In genomic region chr22:48780597-48781277, GRCh38 we compare ENCODE assay signal across 29 cellular contexts.
"Had no signal": no experiment of that assay in that cellular context is flagged by ENCODE, and none has a peak within 500 bp of the region (broad histone marks: within the 10 kb centered on the region; RNA-seq: fewer than 3 reads in every experiment).

No MANE protein-coding gene starts in this region.

- H3K4me3 ChIP-seq: esophagus squamous epithelium, stomach, thyroid gland, upper lobe of left lung, vagina had no signal

- H3K9ac ChIP-seq: SK-N-SH had no signal

- DNase-seq: activated CD4-positive, alpha-beta T cell treated with anti-CD3 and anti-CD28 coated beads, Interleukin-2, amount 50 U/mL, for 1 hour; activated CD4-positive, CD25-positive, alpha-beta regulatory T cell treated with anti-CD3 and anti-CD28 coated beads, Interleukin-2, amount 50 U/mL, for 72 hours; activated CD8-positive, alpha-beta memory T cell treated with anti-CD3 and anti-CD28 coated beads, Interleukin-2, amount 50 U/mL, for 4 hours; activated gamma-delta T cell treated with Interleukin-2 at 50 U/mL for 16 hours; activated naive CD4-positive, alpha-beta T cell treated with anti-CD3 and anti-CD28 coated beads, Interleukin-2, amount 50 U/mL, for 16 hours; activated T-cell treated with anti-CD3 and anti-CD28 coated beads, Interleukin-2, amount 50 U/mL, for 1 hour; amniotic stem cell; brain microvascular endothelial cell; caudate nucleus; esophagus squamous epithelium; kidney glomerular epithelial cell; naive B cell; SK-N-SH; small intestine; stimulated activated CD4-positive, alpha-beta T cell treated with anti-CD3 and anti-CD28 coated beads, Interleukin-4, amount 100 ng/mL, for 24 hours; stimulated activated CD8-positive, alpha-beta memory T cell treated with anti-CD3 and anti-CD28 coated beads, Interleukin-4, amount 100 ng/mL, for 48 hours; stomach; SW 1271; T-helper 9 cell; thyroid gland; WERI-Rb-1 had no signal

- H3K9me3 ChIP-seq: SK-N-SH, thyroid gland, vagina had no signal

- H3K27ac ChIP-seq: brain microvascular endothelial cell, esophagus squamous epithelium, stomach, thyroid gland, upper lobe of left lung, vagina, WERI-Rb-1 had no signal

- H3K36me3 Mint-ChIP-seq: stimulated activated memory B cell treated with anti-CD40 and anti-IgM and Interleukin-4, amounts not matched to agents 10 μg/mL and 1 μg/mL and 100 μg/mL, for 72 hours had no signal

- H3K27ac Mint-ChIP-seq: activated T-helper 1 cell treated with anti-CD3 and anti-CD28 coated beads, Interleukin-12 subunit alpha, Interleukin-12 subunit beta, Interleukin-2, Interleukin-4 antibody, amounts not matched to agents 30 ng/mL and 10 ng/mL and 1 ng/mL, durations not matched to agents 14 hours and 24 hours and 36 hours; naive B cell; progenitor cell of endocrine pancreas; stimulated activated memory B cell treated with anti-CD40 and anti-IgM and Interleukin-4, amounts not matched to agents 10 μg/mL and 1 μg/mL and 100 μg/mL, for 72 hours; T-helper 1 cell treated with Interleukin-12 subunit alpha and Interleukin-12 subunit beta and Interleukin-4 antibody, amounts not matched to agents 30 μg/mL and 1 μg/mL, for 36 hours had no signal

- ATAC-seq: left lobe of liver; sciatic nerve; stimulated activated memory B cell treated with anti-CD40 and anti-IgM and Interleukin-4, amounts not matched to agents 10 μg/mL and 1 μg/mL and 100 μg/mL, for 72 hours had no signal

- H3K4me3 Mint-ChIP-seq: activated T-helper 1 cell treated with anti-CD3 and anti-CD28 coated beads, Interleukin-12 subunit alpha, Interleukin-12 subunit beta, Interleukin-2, Interleukin-4 antibody, amounts not matched to agents 30 ng/mL and 10 ng/mL and 1 ng/mL, durations not matched to agents 14 hours and 24 hours and 36 hours; naive B cell; stimulated activated memory B cell treated with anti-CD40 and anti-IgM and Interleukin-4, amounts not matched to agents 10 μg/mL and 1 μg/mL and 100 μg/mL, for 72 hours; T-helper 1 cell treated with Interleukin-12 subunit alpha and Interleukin-12 subunit beta and Interleukin-4 antibody, amounts not matched to agents 30 μg/mL and 1 μg/mL, for 36 hours had no signal

- H3K27me3 ChIP-seq: brain microvascular endothelial cell, thyroid gland, upper lobe of left lung, vagina had no signal

- H3K4me1 ChIP-seq: esophagus squamous epithelium, stomach, thyroid gland, upper lobe of left lung, vagina had no signal

- H3K36me3 ChIP-seq: brain microvascular endothelial cell, esophagus squamous epithelium, stomach, thyroid gland, upper lobe of left lung, vagina, WERI-Rb-1 had no signal

- H3K4me1 Mint-ChIP-seq: naive B cell; stimulated activated memory B cell treated with anti-CD40 and anti-IgM and Interleukin-4, amounts not matched to agents 10 μg/mL and 1 μg/mL and 100 μg/mL, for 72 hours had no signal
